ENCODE assay signal across 9 cellular contexts in genomic region chr1:212558665-212559480, GRCh38. TPM values are rescaled to one million over a fixed set of nuclear protein-coding genes. Genes with fewer than 3 reads are reported as not detected.
DNase-seq lines count a peak whose midpoint lies in the region; ATAC-seq, FAIRE-seq and TF ChIP-seq lines count a peak whose summit lies in the region.
"Had no signal": no experiment of that assay in that cellular context is flagged by ENCODE, and none has a peak within 500 bp of the region (broad histone marks: within the 10 kb centered on the region; RNA-seq: fewer than 3 reads in every experiment).

No MANE protein-coding gene starts in this region.

- no peaks in the 10 kb centered on the region for H3K9me3 ChIP-seq in keratinocyte (ENCODE audit: control insufficient read depth, low read depth, low read length)

- H3K36me3 ChIP-seq in keratinocyte (ENCODE audit: control insufficient read depth in 2 of 2, extremely low read depth in 1 of 2, insufficient read depth in 2 of 2, low read length in 2 of 2), result no peaks in the 10 kb centered on the region

- H3K79me2 ChIP-seq in keratinocyte (ENCODE audit: control insufficient read depth, insufficient read depth, low read length), result no peaks in the 10 kb centered on the region

- peaks cover 11% of the 10 kb centered on the region for H3K4me1 ChIP-seq in keratinocyte (ENCODE audit: control insufficient read depth, extremely low read depth, insufficient read depth, low read length)

- FAIRE-seq in keratinocyte (lab: Jason Lieb, UNC), result peak; percentile 66
- FAIRE-seq: TTC549 had no signal

- no peaks in the 10 kb centered on the region for H3K9me1 ChIP-seq in keratinocyte (ENCODE audit: control insufficient read depth, extremely low read depth, insufficient read depth, low read length)

- peak; percentile 98 for ATAC-seq in GM19025 (IDR thresholded peaks at IDR 0.05; ENCODE audit: low read depth, unreplicated experiment)
- ATAC-seq in HG03196 (IDR thresholded peaks at IDR 0.05; ENCODE audit: unreplicated experiment), result peak; percentile 93

- H4K20me1 ChIP-seq in keratinocyte (ENCODE audit: control insufficient read depth, extremely low read depth, insufficient read depth, low read length), result no peaks in the 10 kb centered on the region

- H3K9ac ChIP-seq in keratinocyte (ENCODE audit: control insufficient read depth, extremely low read depth, insufficient read depth, low read length), result peak overlapping the region; percentile 83

- H2AFZ ChIP-seq in keratinocyte (ENCODE audit: control insufficient read depth, low read length), result peak overlapping the region; percentile 88

- H3K27ac ChIP-seq in keratinocyte (ENCODE audit: control insufficient read depth, insufficient read depth, low read length), result peak overlapping the region; percentile 70

- peak overlapping the region; percentile 52 to 70 (median 64) for H3K4me3 ChIP-seq in keratinocyte (ENCODE audit: control insufficient read depth in 2 of 3, extremely low read depth in 1 of 3, insufficient read depth in 2 of 3, low read depth in 1 of 3, low read length in 3 of 3)

- peak overlapping the region; percentile 84 for H3K4me2 ChIP-seq in keratinocyte (ENCODE audit: control insufficient read depth, extremely low read depth, insufficient read depth, low read depth, low read length)

- dilution Hi-C loops in keratinocyte (cut with MboI; ENCODE audit: extremely low pct_ligation_motif_present, low sequenced_read_pairs), result no loop called here

- H3K27me3 ChIP-seq in keratinocyte (ENCODE audit: control insufficient read depth, extremely low read depth, insufficient read depth, low read length), result no peaks in the 10 kb centered on the region

- DNase-seq in AG20443 (ENCODE audit: low spot score) (peak; percentile 98), NCI-H345 (lab: John Stamatoyannopoulos, UW) (peak; percentile 93), cerebellar cortex (ENCODE audit: low spot score) (peak; percentile 82), keratinocyte (ENCODE audit: low read depth, low spot score) (peak; percentile 42)
- DNase-seq in activated CD4-positive, CD25-positive, alpha-beta regulatory T cell treated with anti-CD3 and anti-CD28 coated beads, Interleukin-2, amount 50 U/mL, for 72 hours, result peak; percentile 86
- peak; percentile 80 to 88 (median 81) for DNase-seq in stimulated activated CD4-positive, alpha-beta T cell treated with anti-CD3 and anti-CD28 coated beads, Interleukin-12 subunit alpha, Interleukin-12 subunit beta, amount 100 ng/mL, for 48 hours (ENCODE audit: low read depth in 2 of 3, low spot score in 1 of 3)

- no peak for TF ChIP-seq CTCF in keratinocyte (optimal IDR thresholded peaks at IDR 0.05 in 1 of 3, IDR thresholded peaks at IDR 0.05 in 1 of 3, conservative IDR thresholded peaks at IDR 0.05 in 1 of 3; ENCODE audit: extremely low read depth in 1 of 3, insufficient read depth in 2 of 3, low read length in 3 of 3)

RNA-seq across cellular contexts. Expression of gene ATF3, which starts 49.7 kb away (rescaled TPM):
- 1.6 to 65.7 TPM (median 45.1 TPM) in 3 replicates for polyA plus RNA-seq in keratinocyte
- 308 TPM for polyA plus RNA-seq in keratinocyte (2011; ENCODE audit: low read depth)
- 24.5 and 29.1 TPM in 2 replicates for polyA plus RNA-seq in keratinocyte (2011; cell fraction: cytosol; rRNA removed)
- 320 and 404 TPM in 2 replicates for polyA plus RNA-seq in keratinocyte (2011; cell fraction: nucleus; rRNA removed)
- polyA plus RNA-seq in keratinocyte (2012; ENCODE audit: low replicate concordance), result 1.8 and 213 TPM in 2 replicates
- 66.5 to 94.4 TPM in 2 of 3 replicates, not detected in the other for polyA minus RNA-seq in keratinocyte
- polyA minus RNA-seq in keratinocyte (2011; cell fraction: cytosol; rRNA and poly(A)+ RNA removed), result 14.2 TPM
- polyA minus RNA-seq in keratinocyte (2011; cell fraction: nucleus; rRNA and poly(A)+ RNA removed), result 168 and 267 TPM in 2 replicates

Comparison
In these comparisons a context has a peak if more than half of its experiments do, and no peak if none do; other contexts are left out.
1. Peak in every context shown above with its lines: DNase-seq, ATAC-seq, H3K4me3 ChIP-seq and H3K27ac ChIP-seq.
2. DNase-seq: peak in every context shown above with its lines; median percentile 98 in AG20443; 93 in NCI-H345; 86 in activated CD4-positive, CD25-positive, alpha-beta regulatory T cell treated with anti-CD3 and anti-CD28 coated beads, Interleukin-2, amount 50 U/mL, for 72 hours; 82 in cerebellar cortex; 81 in stimulated activated CD4-positive, alpha-beta T cell treated with anti-CD3 and anti-CD28 coated beads, Interleukin-12 subunit alpha, Interleukin-12 subunit beta, amount 100 ng/mL, for 48 hours; 42 in keratinocyte.